18 cellular contexts compared by ENCODE assay signal in genomic region chr19:5090465-5090779, GRCh38.
A peak's percentile ranks its signal among the peaks of the same experiment; 100 is the strongest.
DNase-seq lines count a peak whose midpoint lies in the region; ATAC-seq and TF ChIP-seq lines count a peak whose summit lies in the region.
"Had no signal": no experiment of that assay in that cellular context is flagged by ENCODE, and none has a peak within 500 bp of the region (broad histone marks: within the 10 kb centered on the region; RNA-seq: fewer than 3 reads in every experiment).

No MANE protein-coding gene starts in this region.

- H3K27me3 ChIP-seq in right atrium auricular region (no peaks in the 10 kb centered on the region), right cardiac atrium (ENCODE audit: control insufficient read depth, insufficient read depth) (no peaks in the 10 kb centered on the region), endodermal cell (ENCODE audit: control insufficient read depth, insufficient read depth, low read length, poor library complexity, severe bottlenecking) (no peaks in the 10 kb centered on the region), prostate gland (replicated peaks; ENCODE audit: insufficient read depth) (no peaks in the 10 kb centered on the region), vagina (no peaks in the 10 kb centered on the region)
- H3K27me3 ChIP-seq: BE2C, upper lobe of left lung had no signal

- no peaks in the 10 kb centered on the region for H3K9me3 ChIP-seq in right atrium auricular region
- no peaks in the 10 kb centered on the region for H3K9me3 ChIP-seq in right cardiac atrium (ENCODE audit: control insufficient read depth, low read length)
- H3K9me3 ChIP-seq in endodermal cell (ENCODE audit: control insufficient read depth, low read length), result no peaks in the 10 kb centered on the region
- no peaks in the 10 kb centered on the region for H3K9me3 ChIP-seq in prostate gland
- H3K9me3 ChIP-seq in vagina, result no peaks in the 10 kb centered on the region
- H3K9me3 ChIP-seq: BE2C, upper lobe of left lung had no signal

- DNase-seq in right atrium auricular region (ENCODE audit: low spot score) (no peak), right cardiac atrium (no peak), endodermal cell (no peak), prostate gland (ENCODE audit: low spot score) (no peak), vagina (ENCODE audit: extremely low spot score in 2 of 2) (no peak), COLO668 (lab: John Stamatoyannopoulos, UW; ENCODE audit: unreplicated experiment) (no peak), NOMO-1 treated with DMSO at 0.1 percent for 48 hours (lab: John Stamatoyannopoulos, UW; ENCODE audit: unreplicated experiment) (no peak), retina (no peak)
- DNase-seq: activated CD4-positive, alpha-beta T cell treated with anti-CD3 and anti-CD28 coated beads, Interleukin-2, amount 50 U/mL, for 1 hour; activated naive CD4-positive, alpha-beta T cell treated with anti-CD3 and anti-CD28 coated beads for 36 hours; foreskin melanocyte; NCI-H446 treated with DMSO at 0.1 percent for 48 hours; stimulated activated naive CD8-positive, alpha-beta T cell treated with anti-CD3 and anti-CD28 coated beads, Interleukin-15, amount 100 ng/mL, for 72 hours had no signal

- no peak overlapping the region for H3K4me3 Mint-ChIP-seq in endodermal cell
- H3K4me3 Mint-ChIP-seq: activated naive CD4-positive, alpha-beta T cell treated with anti-CD3 and anti-CD28 coated beads for 36 hours; central memory CD8-positive, alpha-beta T cell; stimulated activated naive CD8-positive, alpha-beta T cell treated with anti-CD3 and anti-CD28 coated beads, Interleukin-15, amount 100 ng/mL, for 72 hours had no signal

- no peaks in the 10 kb centered on the region for H3K9me3 Mint-ChIP-seq in endodermal cell
- H3K9me3 Mint-ChIP-seq: activated naive CD4-positive, alpha-beta T cell treated with anti-CD3 and anti-CD28 coated beads for 36 hours; central memory CD8-positive, alpha-beta T cell; stimulated activated naive CD8-positive, alpha-beta T cell treated with anti-CD3 and anti-CD28 coated beads, Interleukin-15, amount 100 ng/mL, for 72 hours had no signal

- 75% methylated on average over 11 of the region's 11 CpGs for WGBS in right cardiac atrium
- 80% methylated on average over 1 of the region's 11 CpGs; no CpG with 5 or more reads in 1 of the 2 experiments for WGBS in endodermal cell (ENCODE audit: insufficient coverage in 1 of 2, insufficient read length in 1 of 2), 2 experiments
- WGBS in prostate gland, result 55% methylated on average over 2 of the region's 11 CpGs

- no peak overlapping the region for H3K9ac ChIP-seq in endodermal cell (ENCODE audit: extremely low read depth, low read length, poor library complexity, severe bottlenecking)
- H3K9ac ChIP-seq: KMS-11 had no signal

- H3K36me3 ChIP-seq in right atrium auricular region, result peaks cover 22% of the 10 kb centered on the region
- H3K36me3 ChIP-seq in endodermal cell (ENCODE audit: control insufficient read depth, insufficient read depth, low read length), result peaks cover 11% of the 10 kb centered on the region
- no peaks in the 10 kb centered on the region for H3K36me3 ChIP-seq in prostate gland
- peaks cover 0 to 23% of the 10 kb centered on the region in 2 donors for H3K36me3 ChIP-seq in vagina

- H3K4me1 ChIP-seq in right atrium auricular region (peaks cover 0 to 43% of the 10 kb centered on the region in 2 donors), right cardiac atrium (ENCODE audit: control insufficient read depth, insufficient read depth, low read length) (peaks cover 8% of the 10 kb centered on the region), endodermal cell (ENCODE audit: control insufficient read depth, insufficient read depth, low read length) (peaks cover 10% of the 10 kb centered on the region), prostate gland (replicated peaks) (peaks cover 15% of the 10 kb centered on the region), vagina (peaks cover 26% of the 10 kb centered on the region)

- no peak for TF ChIP-seq POLR2A in prostate gland (IDR thresholded peaks at IDR 0.05)
- TF ChIP-seq POLR2A in vagina (IDR thresholded peaks at IDR 0.05), result no peak

- H3K27ac Mint-ChIP-seq in endodermal cell, result no peak overlapping the region
- H3K27ac Mint-ChIP-seq: activated naive CD4-positive, alpha-beta T cell treated with anti-CD3 and anti-CD28 coated beads for 36 hours had no signal

- no peak for ATAC-seq in right cardiac atrium
- ATAC-seq: stimulated activated naive CD8-positive, alpha-beta T cell treated with anti-CD3 and anti-CD28 coated beads, Interleukin-15, amount 100 ng/mL, for 72 hours had no signal

- peaks cover 11% of the 10 kb centered on the region for H3K36me3 Mint-ChIP-seq in endodermal cell (ENCODE audit: low read depth)

- H3K27ac ChIP-seq in right atrium auricular region (peak overlapping the region; percentile 78 to 82), right cardiac atrium (ENCODE audit: low read length) (no peak overlapping the region), endodermal cell (ENCODE audit: low read depth, low read length) (peak overlapping the region; percentile 76), prostate gland (peak overlapping the region; percentile 55 to 73), vagina (peak overlapping the region; percentile 76)
- H3K27ac ChIP-seq: epithelial cell of prostate, KMS-11 had no signal

- no peak overlapping the region for H3K4me3 ChIP-seq in right atrium auricular region
- H3K4me3 ChIP-seq in right cardiac atrium (ENCODE audit: low read length), result no peak overlapping the region
- no peak overlapping the region for H3K4me3 ChIP-seq in endodermal cell (ENCODE audit: low read length)
- no peak overlapping the region for H3K4me3 ChIP-seq in prostate gland
- peak overlapping the region in 1 of 2 donors; percentile 19 for H3K4me3 ChIP-seq in vagina
- H3K4me3 ChIP-seq: upper lobe of left lung had no signal

- peaks cover 17% of the 10 kb centered on the region for H3K4me1 Mint-ChIP-seq in endodermal cell
- H3K4me1 Mint-ChIP-seq: stimulated activated naive CD8-positive, alpha-beta T cell treated with anti-CD3 and anti-CD28 coated beads, Interleukin-15, amount 100 ng/mL, for 72 hours had no signal

- intact Hi-C loops in right cardiac atrium (cut with DNase I), result no loop called here
- intact Hi-C loops in prostate gland (cut with DNase I), result no loop called here
- intact Hi-C loops in vagina (cut with DNase I), result no loop called here

- no peak for TF ChIP-seq CTCF in right atrium auricular region (IDR thresholded peaks at IDR 0.05)
- TF ChIP-seq CTCF in endodermal cell (conservative IDR thresholded peaks at IDR 0.05), result no peak
- no peak for TF ChIP-seq CTCF in prostate gland (IDR thresholded peaks at IDR 0.05)
- TF ChIP-seq CTCF in vagina (IDR thresholded peaks at IDR 0.05), result no peak

- H3K27me3 Mint-ChIP-seq in endodermal cell (ENCODE audit: insufficient read depth), result no peaks in the 10 kb centered on the region
- H3K27me3 Mint-ChIP-seq: central memory CD8-positive, alpha-beta T cell; stimulated activated naive CD8-positive, alpha-beta T cell treated with anti-CD3 and anti-CD28 coated beads, Interleukin-15, amount 100 ng/mL, for 72 hours had no signal
